19 cellular contexts compared by ENCODE assay signal in the genomic region with DNA sequence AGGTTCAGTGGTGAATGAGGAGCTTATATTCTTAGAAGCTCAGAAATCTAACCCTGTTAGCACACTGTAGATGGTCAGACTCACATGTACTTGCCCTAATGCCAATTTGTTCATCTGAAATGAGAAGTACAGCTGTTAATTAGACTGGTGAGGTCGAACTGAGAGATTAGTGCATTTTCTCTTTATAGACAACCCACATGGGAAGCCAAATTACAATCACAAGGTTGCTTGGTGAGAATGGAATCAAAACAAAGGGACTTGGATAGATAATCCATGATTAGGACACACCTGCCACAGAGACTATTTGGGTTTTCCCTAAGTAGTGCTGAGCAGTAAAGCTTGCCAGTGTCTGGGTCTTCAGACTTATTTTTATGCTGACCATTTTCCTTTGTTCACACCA.
A peak's percentile ranks its signal among the peaks of the same experiment; 100 is the strongest.
DNase-seq lines count a peak whose midpoint lies in the region; ATAC-seq and TF ChIP-seq lines count a peak whose summit lies in the region.
"Had no signal": no experiment of that assay in that cellular context is flagged by ENCODE, and none has a peak within 500 bp of the region (broad histone marks: within the 10 kb centered on the region; RNA-seq: fewer than 3 reads in every experiment).

No MANE protein-coding gene starts in this region.

- no peak for TF ChIP-seq CTCF in retinal pigment epithelial cell (conservative IDR thresholded peaks at IDR 0.05; ENCODE audit: low read depth, low read length)

- no peak for ATAC-seq in HG02884 (IDR thresholded peaks at IDR 0.05; ENCODE audit: unreplicated experiment)
- ATAC-seq: HCT116, HepG2 had no signal

- H3K4me3 ChIP-seq in retinal pigment epithelial cell (ENCODE audit: low read length) = no peak overlapping the region
- H3K4me3 ChIP-seq: BLaER1 treated with 17β-estradiol and CSF1 and Interleukin-3, amounts not matched to agents 10 nM and 100 nM had no signal

- DNase-seq in D341Med (ENCODE audit: low spot score) (peak; percentile 42), NCI-H69 (lab: John Stamatoyannopoulos, UW) (peak; percentile 3), myocyte (ENCODE audit: low read depth) (peak; percentile 72), retinal pigment epithelial cell (ENCODE audit: low read depth) (peak; percentile 57), KG1 (lab: John Stamatoyannopoulos, UW) (no peak), NCI-H526 (lab: John Stamatoyannopoulos, UW) (no peak)
- DNase-seq: CD4-positive, CD25-positive, alpha-beta regulatory T cell; CD8-positive, alpha-beta memory T cell; COR-L47; DMS153; DMS79; GDM1; GOT3; H7; HFFc6 had no signal

Comparison
In these comparisons a context has a peak if more than half of its experiments do, and no peak if none do; other contexts are left out.
1. DNase-seq: peak in D341Med (single experiment), NCI-H69 (single experiment), myocyte (single experiment) and retinal pigment epithelial cell (single experiment); none in KG1 (single experiment) and NCI-H526 (0 of 2).